ENCODE assay signal across 15 cellular contexts in the genomic region with DNA sequence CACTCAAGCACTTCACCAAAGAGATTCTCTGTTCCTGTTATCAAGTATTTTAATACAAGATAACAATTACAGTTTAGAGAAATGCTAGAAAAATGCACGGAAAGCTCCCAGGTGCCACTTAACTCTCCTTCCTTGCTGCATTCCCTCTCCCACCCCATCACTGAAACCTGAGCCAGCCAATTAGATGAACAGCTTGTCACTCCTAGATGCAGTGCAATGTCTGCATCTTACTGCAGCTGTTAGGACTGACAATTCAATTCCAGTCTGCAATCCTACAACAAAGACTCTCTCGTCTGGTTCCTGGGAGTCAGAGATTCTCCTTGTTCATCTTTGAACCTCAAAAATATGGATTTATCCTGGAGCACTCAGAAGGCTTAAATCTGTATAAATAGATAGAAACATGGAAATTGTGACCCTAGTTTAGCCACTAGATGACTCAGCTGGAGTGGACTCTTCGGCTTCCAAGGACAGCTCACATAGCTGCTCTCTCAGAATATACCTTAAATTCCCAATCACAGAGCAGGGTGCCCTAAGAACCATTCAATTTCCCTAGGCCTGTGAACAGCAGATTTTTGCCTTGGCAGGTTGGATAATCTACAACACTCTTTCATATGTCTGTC.
DNase-seq lines count a peak whose midpoint lies in the region; TF ChIP-seq lines count a peak whose summit lies in the region.
"Had no signal": no experiment of that assay in that cellular context is flagged by ENCODE, and none has a peak within 500 bp of the region (broad histone marks: within the 10 kb centered on the region; RNA-seq: fewer than 3 reads in every experiment).

No MANE protein-coding gene starts in this region.

- no peak overlapping the region for H3K27ac ChIP-seq in esophagus muscularis mucosa (replicated peaks in 1 of 4)
- H3K27ac ChIP-seq: parathyroid adenoma, thyroid gland had no signal

- H3K4me1 ChIP-seq in esophagus muscularis mucosa: no peaks in the 10 kb centered on the region
- H3K4me1 ChIP-seq: parathyroid adenoma, thyroid gland had no signal

- no peaks in the 10 kb centered on the region for H3K9me3 ChIP-seq in esophagus muscularis mucosa
- H3K9me3 ChIP-seq: thyroid gland had no signal

- no peaks in the 10 kb centered on the region for H3K36me3 ChIP-seq in esophagus muscularis mucosa
- H3K36me3 ChIP-seq: thyroid gland had no signal

- TF ChIP-seq CTCF in choroid plexus epithelial cell (conservative IDR thresholded peaks at IDR 0.05; ENCODE audit: low read depth, low read length) (no peak), esophagus muscularis mucosa (IDR thresholded peaks at IDR 0.05) (no peak), GM13976 (IDR thresholded peaks at IDR 0.05; ENCODE audit: borderline replicate concordance, control extremely low read depth, extremely low read depth, insufficient read depth, missing control alignments) (no peak)

- TF ChIP-seq POLR2A in esophagus muscularis mucosa (IDR thresholded peaks at IDR 0.05; ENCODE audit: low read depth): no peak

- DNase-seq in NCI-H1436 (lab: John Stamatoyannopoulos, UW) (peak; percentile 34), NCI-H1436 treated with DMSO at 0.1 percent for 48 hours (lab: John Stamatoyannopoulos, UW) (no peak), NCI-H2171 (lab: John Stamatoyannopoulos, UW) (peak; percentile 90), choroid plexus epithelial cell (ENCODE audit: low read depth) (peak; percentile 2), retina (peak; percentile 29), GM19240 (ENCODE audit: insufficient read length, low spot score) (no peak), esophagus muscularis mucosa (ENCODE audit: extremely low spot score) (no peak), GM13976 (ENCODE audit: low spot score) (no peak)
- DNase-seq: activated CD4-positive, alpha-beta T cell treated with anti-CD3 and anti-CD28 coated beads for 48 hours; activated T-cell treated with anti-CD3 and anti-CD28 coated beads, Interleukin-2, amount 50 U/mL, for 48 hours; CD8-positive, alpha-beta T cell; dermis blood vessel endothelial cell; NCI-H226; thyroid gland had no signal

- H3K27me3 ChIP-seq in esophagus muscularis mucosa: no peaks in the 10 kb centered on the region
- H3K27me3 ChIP-seq: thyroid gland had no signal

- WGBS in esophagus muscularis mucosa: 68% methylated on average over 2 of the region's 3 CpGs

- H3K4me3 ChIP-seq in choroid plexus epithelial cell (ENCODE audit: low read depth, low read length) (no peak overlapping the region), esophagus muscularis mucosa (no peak overlapping the region)
- H3K4me3 ChIP-seq: thyroid gland had no signal

- in situ Hi-C loops in GM13976 (cut with MboI; ENCODE audit: low sequenced_read_pairs, unreplicated experiment): no loop called here

- TF ChIP-seq EP300 in esophagus muscularis mucosa (IDR thresholded peaks at IDR 0.05): no peak

- intact Hi-C loops in esophagus muscularis mucosa (cut with DNase I): no loop called here

Comparison
In these comparisons a context has a peak if more than half of its experiments do, and no peak if none do; other contexts are left out.
1. DNase-seq: peak in NCI-H1436 (single experiment), NCI-H2171 (single experiment), choroid plexus epithelial cell (single experiment) and retina (single experiment); none in NCI-H1436 treated with DMSO at 0.1 percent for 48 hours (single experiment), GM19240 (single experiment), esophagus muscularis mucosa (single experiment) and GM13976 (single experiment).